Comparison of ENCODE assay signal across 1 cellular context in the genomic region with DNA sequence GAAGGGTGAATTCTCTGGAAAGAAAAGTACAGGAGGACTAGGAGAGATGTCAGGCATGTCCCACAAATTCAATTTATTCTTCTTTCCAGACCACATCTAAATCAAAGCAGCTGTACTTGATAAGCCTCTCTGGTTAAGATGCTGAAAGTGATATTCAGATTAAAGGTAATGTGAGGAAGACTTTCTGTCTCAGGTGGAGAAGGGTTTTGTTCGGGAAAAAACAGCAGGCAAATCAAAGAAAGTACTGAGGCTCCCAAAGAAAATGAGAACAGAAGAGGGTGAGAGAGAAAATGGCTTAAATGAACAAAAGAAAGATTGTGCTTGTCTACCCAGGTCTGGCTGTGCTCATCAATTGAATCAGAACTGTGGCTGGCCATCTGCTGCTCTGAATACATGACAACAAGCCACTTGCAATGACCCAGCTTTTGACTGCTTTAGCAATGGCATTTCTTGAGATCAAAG.
TF ChIP-seq lines count a peak whose summit lies in the region.

No MANE protein-coding gene starts in this region.

TF ChIP-seq in SK-N-SH treated with all-trans-retinoic acid at 6 μM for 48 hours, 23 proteins besides CTCF, POLR2A, EP300 and RAD21 (continued from another document):
- TF ChIP-seq ESRRG (CRISPR knock-in tag; IDR thresholded peaks at IDR 0.05): no peak
- TF ChIP-seq ARNTL (CRISPR knock-in tag; IDR thresholded peaks at IDR 0.05; ENCODE audit: borderline replicate concordance, low read depth): no peak
- no peak for TF ChIP-seq CSDC2 (CRISPR knock-in tag; IDR thresholded peaks at IDR 0.05)
- TF ChIP-seq ZC3H10 (CRISPR knock-in tag; IDR thresholded peaks at IDR 0.05): no peak
- TF ChIP-seq, protein P1, sequence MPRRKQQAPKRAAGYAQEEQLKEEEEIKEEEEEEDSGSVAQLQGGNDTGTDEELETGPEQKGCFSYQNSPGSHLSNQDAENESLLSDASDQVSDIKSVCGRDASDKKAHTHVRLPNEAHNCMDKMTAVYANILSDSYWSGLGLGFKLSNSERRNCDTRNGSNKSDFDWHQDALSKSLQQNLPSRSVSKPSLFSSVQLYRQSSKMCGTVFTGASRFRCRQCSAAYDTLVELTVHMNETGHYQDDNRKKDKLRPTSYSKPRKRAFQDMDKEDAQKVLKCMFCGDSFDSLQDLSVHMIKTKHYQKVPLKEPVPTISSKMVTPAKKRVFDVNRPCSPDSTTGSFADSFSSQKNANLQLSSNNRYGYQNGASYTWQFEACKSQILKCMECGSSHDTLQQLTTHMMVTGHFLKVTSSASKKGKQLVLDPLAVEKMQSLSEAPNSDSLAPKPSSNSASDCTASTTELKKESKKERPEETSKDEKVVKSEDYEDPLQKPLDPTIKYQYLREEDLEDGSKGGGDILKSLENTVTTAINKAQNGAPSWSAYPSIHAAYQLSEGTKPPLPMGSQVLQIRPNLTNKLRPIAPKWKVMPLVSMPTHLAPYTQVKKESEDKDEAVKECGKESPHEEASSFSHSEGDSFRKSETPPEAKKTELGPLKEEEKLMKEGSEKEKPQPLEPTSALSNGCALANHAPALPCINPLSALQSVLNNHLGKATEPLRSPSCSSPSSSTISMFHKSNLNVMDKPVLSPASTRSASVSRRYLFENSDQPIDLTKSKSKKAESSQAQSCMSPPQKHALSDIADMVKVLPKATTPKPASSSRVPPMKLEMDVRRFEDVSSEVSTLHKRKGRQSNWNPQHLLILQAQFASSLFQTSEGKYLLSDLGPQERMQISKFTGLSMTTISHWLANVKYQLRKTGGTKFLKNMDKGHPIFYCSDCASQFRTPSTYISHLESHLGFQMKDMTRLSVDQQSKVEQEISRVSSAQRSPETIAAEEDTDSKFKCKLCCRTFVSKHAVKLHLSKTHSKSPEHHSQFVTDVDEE (CRISPR knock-in tag; IDR thresholded peaks at IDR 0.05): peak; percentile 86; the same call in 1 of the 2 replicates
- peak; percentile 97 for TF ChIP-seq TCF4 (CRISPR knock-in tag; IDR thresholded peaks at IDR 0.05; ENCODE audit: borderline replicate concordance)
- no peak for TF ChIP-seq ZNF70 (CRISPR knock-in tag; IDR thresholded peaks at IDR 0.05)
- TF ChIP-seq TOX (CRISPR knock-in tag; IDR thresholded peaks at IDR 0.05; ENCODE audit: borderline replicate concordance): no peak
- no peak for TF ChIP-seq GLIS3 (CRISPR knock-in tag; IDR thresholded peaks at IDR 0.05)
